20 cellular contexts compared by ENCODE assay signal in the genomic region with DNA sequence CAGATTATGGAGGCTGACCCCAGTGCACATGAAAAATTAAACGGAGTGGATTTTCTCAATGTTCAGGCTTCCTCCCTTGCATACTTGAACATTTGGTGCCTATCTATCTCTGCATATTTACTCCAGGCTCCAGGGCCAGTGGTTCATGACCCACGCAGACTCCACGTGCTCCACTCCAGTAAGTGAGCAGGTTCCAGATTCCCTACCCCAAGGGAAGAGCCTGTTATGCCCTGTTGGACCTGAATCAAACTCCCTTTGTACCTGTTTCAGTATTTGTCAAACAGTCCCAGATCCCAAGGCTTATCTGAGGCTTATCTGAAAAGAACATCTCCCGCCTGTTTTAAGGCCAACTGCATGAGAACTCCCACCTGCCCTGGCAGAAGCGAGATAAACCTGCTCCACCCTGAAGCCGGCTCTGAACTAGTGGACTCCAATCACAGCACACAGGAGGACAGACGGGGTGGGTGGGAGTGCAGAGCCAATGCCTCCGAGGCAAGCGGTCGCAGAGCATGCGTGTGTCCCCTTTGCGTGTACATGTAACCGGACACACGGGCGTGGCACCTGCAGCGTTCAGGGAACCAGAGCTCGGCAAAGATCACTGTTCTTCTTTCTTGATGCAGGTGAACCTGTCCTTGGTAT. TPM values are rescaled to one million over a fixed set of nuclear protein-coding genes. Genes with fewer than 3 reads are reported as not detected.
DNase-seq lines count a peak whose midpoint lies in the region; ATAC-seq and TF ChIP-seq lines count a peak whose summit lies in the region.
"Had no signal": no experiment of that assay in that cellular context is flagged by ENCODE, and none has a peak within 500 bp of the region (broad histone marks: within the 10 kb centered on the region; RNA-seq: fewer than 3 reads in every experiment).

No MANE protein-coding gene starts in this region.

- CTCF ChIA-PET in CD8-positive, alpha-beta T cell (lab: Charles Lee) = interaction anchor here (1.6 kb wide), 1 partner anchor 30 kb away, joined by 5 read pairs; no protein-coding TSS in a partner anchor

- H3K27ac ChIP-seq in CD8-positive, alpha-beta T cell (ENCODE audit: low read depth, low read length) = no peak overlapping the region
- peak overlapping the region; percentile 20 for H3K27ac ChIP-seq in hepatocyte
- no peak overlapping the region for H3K27ac ChIP-seq in osteoblast (ENCODE audit: low read depth, low read length)
- H3K27ac ChIP-seq: cardiac muscle cell, epithelial cell of prostate, thoracic aorta had no signal

- no peaks in the 10 kb centered on the region for H3K27me3 Mint-ChIP-seq in CD8-positive, alpha-beta T cell (ENCODE audit: low read depth)
- H3K27me3 Mint-ChIP-seq: memory B cell had no signal

- H3K4me2 ChIP-seq in hepatocyte = peak overlapping the region; percentile 17
- H3K4me2 ChIP-seq in osteoblast (ENCODE audit: insufficient read depth, low read length) = no peak overlapping the region

- 72% methylated on average over 17 of the region's 17 CpGs for WGBS in hepatocyte (ENCODE audit: low lambda C conversion rate, missing lambda C conversion rate)

- peak overlapping the region; percentile 30 for H3K27ac Mint-ChIP-seq in CD8-positive, alpha-beta T cell
- H3K27ac Mint-ChIP-seq: memory B cell had no signal

- H3K27me3 ChIP-seq in CD8-positive, alpha-beta T cell (ENCODE audit: insufficient read depth, low read length) = no peaks in the 10 kb centered on the region
- no peaks in the 10 kb centered on the region for H3K27me3 ChIP-seq in hepatocyte
- H3K27me3 ChIP-seq in osteoblast (ENCODE audit: insufficient read depth, low read length) = no peaks in the 10 kb centered on the region
- H3K27me3 ChIP-seq: cardiac muscle cell had no signal

- ATAC-seq in CD8-positive, alpha-beta T cell = no peak
- ATAC-seq in GM18873 (IDR thresholded peaks at IDR 0.05; ENCODE audit: low FRiP score, unreplicated experiment) = no peak
- ATAC-seq: Panc1 had no signal

- H3K9me2 ChIP-seq in hepatocyte (replicated peaks; ENCODE audit: insufficient read depth) = no peaks in the 10 kb centered on the region

- peaks cover 27% of the 10 kb centered on the region for H3K36me3 Mint-ChIP-seq in CD8-positive, alpha-beta T cell

- H3K36me3 ChIP-seq in CD8-positive, alpha-beta T cell (ENCODE audit: insufficient read depth, low read length) = no peaks in the 10 kb centered on the region
- no peaks in the 10 kb centered on the region for H3K36me3 ChIP-seq in hepatocyte (replicated peaks; ENCODE audit: insufficient read depth, low read depth)
- peaks cover 17% of the 10 kb centered on the region for H3K36me3 ChIP-seq in osteoblast (ENCODE audit: insufficient read depth, low read length)

- DNase-seq in CD8-positive, alpha-beta T cell = no peak
- DNase-seq in OCI-M1 (lab: John Stamatoyannopoulos, UW) (peak; percentile 68), hepatocyte (ENCODE audit: low spot score) (no peak), osteoblast (ENCODE audit: insufficient read length, low spot score, missing footprints) (peak; percentile 81), NCI-H2107 treated with DMSO at 0.1 percent for 48 hours (lab: John Stamatoyannopoulos, UW; ENCODE audit: unreplicated experiment) (no peak), NCI-H1417 treated with DMSO at 0.1 percent for 48 hours (lab: John Stamatoyannopoulos, UW) (no peak)
- DNase-seq: foreskin fibroblast; hypothalamus; islet precursor cell; stimulated activated CD4-positive, alpha-beta T cell treated with anti-CD3 and anti-CD28 coated beads, Interleukin-15, amount 100 ng/mL, for 24 hours; T-helper 9 cell had no signal

- no peaks in the 10 kb centered on the region for H4K20me1 ChIP-seq in hepatocyte (ENCODE audit: insufficient read depth, poor library complexity, severe bottlenecking)
- H4K20me1 ChIP-seq in osteoblast (ENCODE audit: insufficient read depth, low read length) = no peaks in the 10 kb centered on the region

- intact Hi-C loops in CD8-positive, alpha-beta T cell (cut with DNase I, micrococcal nuclease) = loop anchor here in 1 of 2 experiments (2.0 kb wide), 1 partner anchor 29 kb away; no protein-coding TSS in a partner anchor

- H3K4me1 Mint-ChIP-seq in CD8-positive, alpha-beta T cell (ENCODE audit: low read depth) = peaks cover 19% of the 10 kb centered on the region

- H3K79me2 ChIP-seq in hepatocyte (no peaks in the 10 kb centered on the region), osteoblast (ENCODE audit: insufficient read depth, low read length) (no peaks in the 10 kb centered on the region)

- H3K9me3 Mint-ChIP-seq in CD8-positive, alpha-beta T cell = no peaks in the 10 kb centered on the region
- H3K9me3 Mint-ChIP-seq: memory B cell had no signal

- H3K4me3 ChIP-seq in CD8-positive, alpha-beta T cell (ENCODE audit: low read depth, low read length) = no peak overlapping the region
- no peak overlapping the region for H3K4me3 ChIP-seq in hepatocyte
- no peak overlapping the region for H3K4me3 ChIP-seq in osteoblast (ENCODE audit: insufficient read depth, low read length)
- H3K4me3 ChIP-seq: cardiac muscle cell, thoracic aorta had no signal

- POLR2A ChIA-PET in CD8-positive, alpha-beta T cell (lab: Charles Lee) = interaction anchor here (0.6 to 2.3 kb wide), 3 partner anchors 19 to 34 kb away, joined by 3 to 8 read pairs (median 3); partner anchors contain the start of gene MTG1

- H3K4me1 ChIP-seq in CD8-positive, alpha-beta T cell (ENCODE audit: insufficient read depth, low read length) = peaks cover 12% of the 10 kb centered on the region
- H3K4me1 ChIP-seq in hepatocyte (ENCODE audit: insufficient read depth) (peaks cover 21% of the 10 kb centered on the region), osteoblast (ENCODE audit: insufficient read depth, low read length) (no peaks in the 10 kb centered on the region)

- TF ChIP-seq CTCF in CD8-positive, alpha-beta T cell (IDR thresholded peaks at IDR 0.05) = no peak
- TF ChIP-seq CTCF in hepatocyte (IDR thresholded peaks at IDR 0.05; ENCODE audit: poor library complexity) (no peak), osteoblast (IDR thresholded peaks at IDR 0.05; ENCODE audit: extremely low read depth, low read depth, low read length) (no peak)

- no peak overlapping the region for H2AFZ ChIP-seq in hepatocyte
- H2AFZ ChIP-seq in osteoblast (ENCODE audit: low read length) = no peak overlapping the region

- no peaks in the 10 kb centered on the region for H3K9me3 ChIP-seq in CD8-positive, alpha-beta T cell (ENCODE audit: low read length)
- H3K9me3 ChIP-seq in hepatocyte (ENCODE audit: low read depth) (no peaks in the 10 kb centered on the region), osteoblast (ENCODE audit: low read depth, low read length) (no peaks in the 10 kb centered on the region)
- H3K9me3 ChIP-seq: thoracic aorta had no signal

- H3K4me3 Mint-ChIP-seq in CD8-positive, alpha-beta T cell = no peak overlapping the region
- H3K4me3 Mint-ChIP-seq: memory B cell had no signal

RNA-seq across cellular contexts. Expression of gene FUOM, which starts 2.3 kb away (rescaled TPM):
- 1 to 10 TPM; 7.9 to 10.0 TPM for total RNA-seq in CD8-positive, alpha-beta T cell
- total RNA-seq in hepatocyte (17.3 and 34.6 TPM in 2 replicates), osteoblast (5.1 and 6.5 TPM in 2 replicates)
- 31.1 and 35.0 TPM in 2 replicates for polyA plus RNA-seq in hepatocyte

RNA-seq across cellular contexts. Expression of gene PRAP1, which starts 12.9 kb away (rescaled TPM):
- total RNA-seq in CD8-positive, alpha-beta T cell = not detected
- total RNA-seq in hepatocyte (146 and 156 TPM in 2 replicates), osteoblast (not detected in 2 replicates)
- polyA plus RNA-seq in hepatocyte = 178 and 324 TPM in 2 replicates
- total RNA-seq: dermis microvascular lymphatic vessel endothelial cell, H1, SK-MEL-5, thoracic aorta had no signal

RNA-seq across cellular contexts. Expression of gene ECHS1, which starts 13.1 kb away (rescaled TPM):
- total RNA-seq in CD8-positive, alpha-beta T cell = 1 to 10 TPM; 7.9 to 8.5 TPM
- total RNA-seq in hepatocyte = 146 TPM in 2 replicates
- 167 and 204 TPM in 2 replicates for polyA plus RNA-seq in hepatocyte
- total RNA-seq in osteoblast = 55.4 and 56.1 TPM in 2 replicates

RNA-seq across cellular contexts. Expression of gene PAOX, which starts 19.0 kb away (rescaled TPM):
- 1 to 10 TPM; 2.4 to 3.5 TPM for total RNA-seq in CD8-positive, alpha-beta T cell
- total RNA-seq in hepatocyte (11.5 and 12.7 TPM in 2 replicates), osteoblast (5.9 and 7.6 TPM in 2 replicates)
- polyA plus RNA-seq in hepatocyte = 19.6 and 27.6 TPM in 2 replicates

RNA-seq across cellular contexts. Expression of gene CALY, which starts 23.4 kb away (rescaled TPM):
- 1 to 10 TPM; 1.2 to 1.4 TPM for total RNA-seq in CD8-positive, alpha-beta T cell
- total RNA-seq in hepatocyte (2.3 TPM in 1 of 2 replicates, not detected in the other), osteoblast (not detected in 2 replicates)
- polyA plus RNA-seq in hepatocyte = 3.1 and 3.7 TPM in 2 replicates
- total RNA-seq: dermis microvascular lymphatic vessel endothelial cell, SK-MEL-5, thoracic aorta had no signal

Comparison
In these comparisons a context has a peak if more than half of its experiments do, and no peak if none do; other contexts are left out.
1. DNase-seq: peak in OCI-M1 (single experiment) and osteoblast (single experiment); none in CD8-positive, alpha-beta T cell (0 of 7), hepatocyte (single experiment), NCI-H2107 treated with DMSO at 0.1 percent for 48 hours (single experiment) and NCI-H1417 treated with DMSO at 0.1 percent for 48 hours (single experiment).
2. RNA of gene PRAP1, which starts 12.9 kb away (total RNA-seq): 146 to 156 TPM in hepatocyte; not detected in CD8-positive, alpha-beta T cell and not detected in osteoblast; every median in the first group is over 100 times any median in the second.